In the genomic region with DNA sequence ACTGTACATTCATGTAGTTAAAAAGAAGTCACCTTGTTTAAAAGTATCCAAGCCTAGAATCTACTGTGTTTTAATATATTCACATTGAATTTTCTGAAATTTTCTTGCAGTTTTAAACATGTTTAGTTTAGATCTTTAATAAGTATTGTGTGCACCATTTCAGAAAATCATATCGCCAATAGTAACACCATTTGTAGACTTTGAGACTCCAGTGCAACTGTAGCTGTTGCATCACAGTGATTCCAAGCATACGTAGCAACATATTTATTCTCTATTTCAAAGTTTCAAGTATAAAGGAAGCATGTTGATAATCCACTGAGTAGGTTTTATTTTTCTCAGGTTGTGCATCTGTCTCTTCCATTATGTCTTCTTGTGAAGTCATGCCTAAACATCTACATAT, we compare ENCODE assay signal across 1 cellular context.
TF ChIP-seq lines count a peak whose summit lies in the region.

No MANE protein-coding gene starts in this region.

TF ChIP-seq in HepG2, 621 proteins besides CTCF, POLR2A, EP300 and RAD21 (continued from another document):
- TF ChIP-seq CEBPB (IDR thresholded peaks at IDR 0.05; ENCODE audit: borderline replicate concordance, low read depth, low read length) (peak; percentile 20; the same call in 1 of the 2 replicates), CREM (IDR thresholded peaks at IDR 0.05) (no peak), CREM (CRISPR knock-in tag; IDR thresholded peaks at IDR 0.05) (no peak)
